ENCODE assay signal across 2 cellular contexts in the genomic region with DNA sequence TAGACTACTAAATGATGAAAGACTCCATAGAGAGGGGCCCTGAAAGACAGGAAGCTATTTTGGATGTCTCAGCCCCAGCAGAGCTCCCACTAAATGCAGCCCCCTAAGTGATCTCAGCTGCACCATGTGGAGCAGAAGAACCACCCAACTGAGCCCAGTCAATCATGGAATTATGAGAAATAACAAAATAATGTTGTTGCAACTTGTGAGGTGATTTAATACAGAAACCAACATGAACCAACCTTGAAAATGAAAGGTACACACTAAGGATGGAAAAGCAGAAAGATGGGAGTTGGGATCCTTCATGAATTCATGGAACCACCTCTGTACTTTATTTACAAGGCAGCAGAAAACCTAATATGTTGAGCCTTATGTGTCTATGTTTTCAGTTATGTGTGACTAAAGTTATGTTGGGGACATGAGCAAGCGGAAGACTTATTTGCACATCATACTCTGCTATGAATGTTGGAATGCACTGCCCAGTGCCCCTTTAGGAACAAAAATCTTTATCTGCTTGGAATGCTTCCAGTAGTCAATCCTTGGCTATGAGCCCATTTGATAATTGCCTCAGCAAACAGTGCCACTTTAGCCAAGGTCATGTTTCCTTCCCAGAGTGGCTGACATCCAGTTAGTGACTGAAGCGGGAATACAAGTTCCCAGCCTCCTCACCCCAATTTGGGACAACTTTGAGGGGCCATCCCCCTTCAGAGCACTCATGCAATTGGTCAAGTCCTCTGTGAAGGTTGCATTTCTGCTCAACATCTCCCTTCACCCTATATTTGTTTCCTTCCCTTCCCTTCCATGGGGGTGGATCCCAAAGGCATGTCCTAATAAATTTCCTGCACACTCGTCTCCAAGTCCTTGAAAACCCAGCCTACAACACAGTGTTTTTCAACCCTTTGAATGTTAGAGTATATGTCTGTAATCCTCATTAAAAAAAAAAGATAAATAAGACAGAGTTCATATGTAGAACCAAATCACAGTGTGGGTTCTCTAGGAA.
TF ChIP-seq lines count a peak whose summit lies in the region.

No MANE protein-coding gene starts in this region.

TF ChIP-seq in HEK293, 187 proteins besides CTCF, POLR2A, EP300 and RAD21:
- TF ChIP-seq SETDB1 (IDR thresholded peaks at IDR 0.05; ENCODE audit: insufficient read length, low read length) (peak; percentile 58), ZNF791 (tag by site-specific recombination; IDR thresholded peaks at IDR 0.05) (no peak)

TF ChIP-seq in HepG2, 621 proteins besides CTCF, POLR2A, EP300 and RAD21 (continues in another document):
- TF ChIP-seq PRPF4 (IDR thresholded peaks at IDR 0.05; ENCODE audit: low read depth, low read length, poor library complexity, severe bottlenecking) (no peak), ZNF552 (CRISPR knock-in tag; IDR thresholded peaks at IDR 0.05; ENCODE audit: borderline replicate concordance) (no peak), IKZF1 (IDR thresholded peaks at IDR 0.05) (no peak), HOXD1 (CRISPR knock-in tag; IDR thresholded peaks at IDR 0.05) (no peak; the same call in 1 of the 2 replicates), ZNF260 (CRISPR knock-in tag; IDR thresholded peaks at IDR 0.05; ENCODE audit: borderline replicate concordance, low read depth) (no peak), ZBTB10 (CRISPR knock-in tag; IDR thresholded peaks at IDR 0.05; ENCODE audit: borderline replicate concordance) (peak; percentile 91; the same call in 1 of the 2 replicates), ZNF644 (CRISPR knock-in tag; IDR thresholded peaks at IDR 0.05; ENCODE audit: low read depth) (peak; percentile 90), IKZF4 (CRISPR knock-in tag; IDR thresholded peaks at IDR 0.05; ENCODE audit: borderline replicate concordance, low read depth, not compliant biosample characterization) (peak; percentile 47), ZNF451 (CRISPR knock-in tag; IDR thresholded peaks at IDR 0.05) (peak; percentile 80; the same call in 1 of the 2 replicates), TMF1 (CRISPR knock-in tag; IDR thresholded peaks at IDR 0.05; ENCODE audit: low read depth) (no peak), ESRRA (CRISPR knock-in tag; IDR thresholded peaks at IDR 0.05; ENCODE audit: low read depth) (peak; percentile 86), ZNF12 (CRISPR knock-in tag; IDR thresholded peaks at IDR 0.05) (peak; percentile 77; the same call in 1 of the 2 replicates), ZNF33A (CRISPR knock-in tag; IDR thresholded peaks at IDR 0.05; ENCODE audit: borderline replicate concordance) (no peak), ZBTB4 (CRISPR knock-in tag; IDR thresholded peaks at IDR 0.05; ENCODE audit: borderline replicate concordance) (peak; percentile 83), RXRB (CRISPR knock-in tag; IDR thresholded peaks at IDR 0.05; ENCODE audit: borderline replicate concordance) (peak; percentile 98), SALL2 (CRISPR knock-in tag; IDR thresholded peaks at IDR 0.05) (peak; percentile 79; the same call in 1 of the 2 replicates), NKX3-1 (CRISPR knock-in tag; IDR thresholded peaks at IDR 0.05) (peak; percentile 49; the same call in 1 of the 2 replicates), ZNF749 (CRISPR knock-in tag; IDR thresholded peaks at IDR 0.05; ENCODE audit: borderline replicate concordance) (peak; percentile 58; the same call in 1 of the 2 replicates), SNAPC5 (CRISPR knock-in tag; IDR thresholded peaks at IDR 0.05; ENCODE audit: borderline replicate concordance) (no peak), ZKSCAN8 (CRISPR knock-in tag; IDR thresholded peaks at IDR 0.05; ENCODE audit: borderline replicate concordance) (peak; percentile 94), LRRFIP1 (CRISPR knock-in tag; conservative IDR thresholded peaks at IDR 0.05) (no peak; the same call in 1 of the 2 replicates), GMEB2 (CRISPR knock-in tag; IDR thresholded peaks at IDR 0.05; ENCODE audit: low read depth) (no peak; the same call in 1 of the 2 replicates), SP1 (IDR thresholded peaks at IDR 0.05) (no peak), SP1 (CRISPR knock-in tag; IDR thresholded peaks at IDR 0.05) (no peak), TSC22D2 (CRISPR knock-in tag; IDR thresholded peaks at IDR 0.05; ENCODE audit: borderline replicate concordance) (no peak), NCOA2 (CRISPR knock-in tag; IDR thresholded peaks at IDR 0.05) (peak; percentile 99), MAZ (IDR thresholded peaks at IDR 0.05; ENCODE audit: borderline replicate concordance, low read depth, low read length) (no peak), MAZ (CRISPR knock-in tag; IDR thresholded peaks at IDR 0.05; ENCODE audit: low read depth) (0 out of 2 replicates have a peak, but pooled peaks have one; percentile 51), THYN1 (CRISPR knock-in tag; IDR thresholded peaks at IDR 0.05; ENCODE audit: borderline replicate concordance, low read depth) (no peak), ZBTB38 (CRISPR knock-in tag; IDR thresholded peaks at IDR 0.05) (no peak; the same call in 1 of the 2 replicates), GRHL1 (CRISPR knock-in tag; conservative IDR thresholded peaks at IDR 0.05) (no peak), ATF1 (CRISPR knock-in tag; IDR thresholded peaks at IDR 0.05) (peak; percentile 68), ZNF44 (CRISPR knock-in tag; IDR thresholded peaks at IDR 0.05) (no peak)
- TF ChIP-seq, protein P1, sequence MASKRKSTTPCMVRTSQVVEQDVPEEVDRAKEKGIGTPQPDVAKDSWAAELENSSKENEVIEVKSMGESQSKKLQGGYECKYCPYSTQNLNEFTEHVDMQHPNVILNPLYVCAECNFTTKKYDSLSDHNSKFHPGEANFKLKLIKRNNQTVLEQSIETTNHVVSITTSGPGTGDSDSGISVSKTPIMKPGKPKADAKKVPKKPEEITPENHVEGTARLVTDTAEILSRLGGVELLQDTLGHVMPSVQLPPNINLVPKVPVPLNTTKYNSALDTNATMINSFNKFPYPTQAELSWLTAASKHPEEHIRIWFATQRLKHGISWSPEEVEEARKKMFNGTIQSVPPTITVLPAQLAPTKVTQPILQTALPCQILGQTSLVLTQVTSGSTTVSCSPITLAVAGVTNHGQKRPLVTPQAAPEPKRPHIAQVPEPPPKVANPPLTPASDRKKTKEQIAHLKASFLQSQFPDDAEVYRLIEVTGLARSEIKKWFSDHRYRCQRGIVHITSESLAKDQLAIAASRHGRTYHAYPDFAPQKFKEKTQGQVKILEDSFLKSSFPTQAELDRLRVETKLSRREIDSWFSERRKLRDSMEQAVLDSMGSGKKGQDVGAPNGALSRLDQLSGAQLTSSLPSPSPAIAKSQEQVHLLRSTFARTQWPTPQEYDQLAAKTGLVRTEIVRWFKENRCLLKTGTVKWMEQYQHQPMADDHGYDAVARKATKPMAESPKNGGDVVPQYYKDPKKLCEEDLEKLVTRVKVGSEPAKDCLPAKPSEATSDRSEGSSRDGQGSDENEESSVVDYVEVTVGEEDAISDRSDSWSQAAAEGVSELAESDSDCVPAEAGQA (IDR thresholded peaks at IDR 0.05; ENCODE audit: low read depth) = no peak; the same call in 1 of the 2 replicates
- TF ChIP-seq, protein P1 (CRISPR knock-in tag; IDR thresholded peaks at IDR 0.05; ENCODE audit: borderline replicate concordance) = no peak
